Comparison of ENCODE assay signal across 28 cellular contexts in the genomic region with DNA sequence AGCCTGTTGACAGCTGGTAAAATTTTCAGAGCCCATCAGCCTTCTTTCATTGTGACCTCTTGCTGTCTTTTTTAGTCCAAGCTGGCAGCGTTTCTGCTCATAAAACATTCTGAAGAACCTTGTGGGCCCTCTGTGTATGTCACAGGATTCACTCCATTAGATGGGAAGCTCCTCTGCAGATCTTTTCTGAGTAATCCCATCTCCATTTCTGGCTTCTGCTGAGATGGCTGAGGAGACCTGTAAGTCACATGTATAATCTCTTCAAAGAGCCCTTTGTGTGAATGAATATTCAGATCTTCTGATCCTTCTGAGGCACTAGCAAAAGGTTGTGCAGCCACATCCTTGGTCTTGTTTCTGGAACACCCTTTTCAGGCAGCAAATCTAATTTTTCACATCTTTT.
"Had no signal": no experiment of that assay in that cellular context is flagged by ENCODE, and none has a peak within 500 bp of the region (broad histone marks: within the 10 kb centered on the region; RNA-seq: fewer than 3 reads in every experiment).

No MANE protein-coding gene starts in this region.

- H3K4me3 Mint-ChIP-seq: activated T-cell treated with anti-CD3 and anti-CD28 coated beads, Interleukin-2, amount 50 U/mL, for 72 hours; central memory CD8-positive, alpha-beta T cell; dendritic cell treated with granulocyte-macrophage colony-stimulating factor and Interleukin-4, amounts not matched to agents 40 ng/mL and 50 ng/mL, for 4 days; endodermal cell; stimulated activated effector memory CD8-positive, alpha-beta T cell treated with anti-CD3 and anti-CD28 coated beads, Interleukin-12 subunit alpha, Interleukin-12 subunit beta, amount 100 ng/mL, for 72 hours; T-helper 17 cell; WTC11 had no signal

- H3K4me3 ChIP-seq: heart right ventricle, left lung, lower lobe of right lung, mucosa of descending colon, pancreas, psoas muscle, sigmoid colon, stomach, thyroid gland, upper lobe of right lung had no signal

- ATAC-seq: activated naive CD4-positive, alpha-beta T cell treated with anti-CD3 and anti-CD28 coated beads, Interleukin-2, amount 50 U/mL, for 72 hours; activated T-cell treated with anti-CD3 and anti-CD28 coated beads, Interleukin-2, amount 50 U/mL, for 72 hours; esophagus mucosa; heart right ventricle; left lung; lower lobe of right lung; mucosa of descending colon; pancreas; psoas muscle; stimulated activated effector memory CD8-positive, alpha-beta T cell treated with anti-CD3 and anti-CD28 coated beads, Interleukin-12 subunit alpha, Interleukin-12 subunit beta, amount 100 ng/mL, for 72 hours; T-helper 17 cell; upper lobe of right lung; WTC11 had no signal

- DNase-seq: activated CD4-positive, alpha-beta T cell treated with anti-CD3 and anti-CD28 coated beads for 1 hour; activated CD4-positive, alpha-beta T cell treated with anti-CD3 and anti-CD28 coated beads, Interleukin-2, amount 50 U/mL, for 1 hour; activated naive CD4-positive, alpha-beta T cell; activated T-cell treated with anti-CD3 and anti-CD28 coated beads for 4 hours; activated T-cell treated with anti-CD3 and anti-CD28 coated beads, Interleukin-2, amount 50 U/mL, for 72 hours; endodermal cell; foreskin fibroblast; heart right ventricle; left lung; lower lobe of right lung; mucosa of descending colon; nucleus accumbens; pancreas; psoas muscle; sigmoid colon; small intestine; stimulated activated CD4-positive, alpha-beta T cell treated with anti-CD3 and anti-CD28 coated beads, Interleukin-4, amount 100 ng/mL, for 24 hours; stomach; T-helper 17 cell; T1000; thyroid gland; upper lobe of right lung had no signal

- H3K9me3 ChIP-seq: heart right ventricle, left lung, lower lobe of right lung, mucosa of descending colon, pancreas, psoas muscle, sigmoid colon, stomach, thyroid gland, upper lobe of right lung had no signal

- H3K27ac ChIP-seq: heart right ventricle, left lung, lower lobe of right lung, pancreas, psoas muscle, sigmoid colon, stomach, thyroid gland, upper lobe of right lung had no signal

- H3K27me3 ChIP-seq: heart right ventricle, left lung, pancreas, sigmoid colon, stomach, thyroid gland, upper lobe of right lung had no signal

- H3K9me3 Mint-ChIP-seq: activated naive CD4-positive, alpha-beta T cell treated with anti-CD3 and anti-CD28 coated beads, Interleukin-2, amount 50 U/mL, for 72 hours; activated T-cell treated with anti-CD3 and anti-CD28 coated beads, Interleukin-2, amount 50 U/mL, for 72 hours; central memory CD8-positive, alpha-beta T cell; dendritic cell treated with granulocyte-macrophage colony-stimulating factor and Interleukin-4, amounts not matched to agents 40 ng/mL and 50 ng/mL, for 4 days; endodermal cell; stimulated activated effector memory CD8-positive, alpha-beta T cell treated with anti-CD3 and anti-CD28 coated beads, Interleukin-12 subunit alpha, Interleukin-12 subunit beta, amount 100 ng/mL, for 72 hours; WTC11 had no signal

- H3K4me1 Mint-ChIP-seq: stimulated activated effector memory CD8-positive, alpha-beta T cell treated with anti-CD3 and anti-CD28 coated beads, Interleukin-12 subunit alpha, Interleukin-12 subunit beta, amount 100 ng/mL, for 72 hours had no signal

- H3K27me3 Mint-ChIP-seq: central memory CD8-positive, alpha-beta T cell; dendritic cell treated with granulocyte-macrophage colony-stimulating factor and Interleukin-4, amounts not matched to agents 40 ng/mL and 50 ng/mL, for 4 days; T-helper 17 cell had no signal

- H3K27ac Mint-ChIP-seq: activated naive CD4-positive, alpha-beta T cell treated with anti-CD3 and anti-CD28 coated beads, Interleukin-2, amount 50 U/mL, for 72 hours; activated T-cell treated with anti-CD3 and anti-CD28 coated beads, Interleukin-2, amount 50 U/mL, for 72 hours; dendritic cell treated with granulocyte-macrophage colony-stimulating factor and Interleukin-4, amounts not matched to agents 40 ng/mL and 50 ng/mL, for 4 days; endodermal cell; stimulated activated effector memory CD8-positive, alpha-beta T cell treated with anti-CD3 and anti-CD28 coated beads, Interleukin-12 subunit alpha, Interleukin-12 subunit beta, amount 100 ng/mL, for 72 hours; T-helper 17 cell; WTC11 had no signal
